Comparison of ENCODE assay signal across 23 cellular contexts in the genomic region with DNA sequence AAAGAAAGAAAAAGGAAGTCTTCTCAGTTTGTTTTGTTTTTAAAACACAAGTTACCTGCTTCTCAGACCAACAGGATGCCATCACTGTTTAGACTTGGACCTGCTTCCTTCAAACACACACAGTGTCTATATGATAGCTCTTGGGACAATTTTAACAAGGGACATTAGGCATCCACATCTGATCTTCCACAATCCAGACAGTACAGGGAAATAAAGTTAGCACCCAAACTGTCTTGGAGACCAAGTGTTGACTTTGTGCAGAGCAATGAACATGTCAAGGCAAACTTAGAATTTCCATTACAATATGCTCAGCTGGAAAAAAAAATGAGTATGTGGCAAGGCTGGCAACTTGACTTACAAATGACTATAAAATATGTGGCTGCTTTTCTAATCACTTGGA.
"Had no signal": no experiment of that assay in that cellular context is flagged by ENCODE, and none has a peak within 500 bp of the region (broad histone marks: within the 10 kb centered on the region; RNA-seq: fewer than 3 reads in every experiment).

No MANE protein-coding gene starts in this region.

- H3K9me3 ChIP-seq: breast epithelium, colonic mucosa, esophagus muscularis mucosa, left lung, neutrophil, pancreas, transverse colon had no signal

- H3K4me1 Mint-ChIP-seq: nephron had no signal

- ATAC-seq: activated T-cell treated with anti-CD3 and anti-CD28 coated beads, Interleukin-2, amount 50 U/mL, for 72 hours; effector memory CD8-positive, alpha-beta T cell; left lung; pancreas; right cardiac atrium; stimulated activated naive CD8-positive, alpha-beta T cell treated with anti-CD3 and anti-CD28 coated beads, Interleukin-15, Interleukin-2, amounts not matched to agents 100 U/mL and 50 U/mL, for 24 hours had no signal

- H3K9me3 Mint-ChIP-seq: effector memory CD8-positive, alpha-beta T cell had no signal

- H3K4me3 Mint-ChIP-seq: activated naive CD8-positive, alpha-beta T cell treated with anti-CD3 and anti-CD28 coated beads for 36 hours; effector memory CD8-positive, alpha-beta T cell; mesothelial cell of epicardium; nephron had no signal

- H3K36me3 ChIP-seq: breast epithelium, colonic mucosa, esophagus muscularis mucosa, left lung, neutrophil, pancreas, transverse colon had no signal

- FAIRE-seq: frontal cortex, urothelium cell line had no signal

- H3K4me1 ChIP-seq: colonic mucosa, left lung had no signal

- H3K4me3 ChIP-seq: breast epithelium, colonic mucosa, dorsolateral prefrontal cortex, esophagus muscularis mucosa, left lung, pancreas, transverse colon had no signal

- DNase-seq: activated effector memory CD4-positive, alpha-beta T cell treated with anti-CD3 and anti-CD28 coated beads, Interleukin-2, amount 50 U/mL, for 16 hours; activated naive CD8-positive, alpha-beta T cell treated with anti-CD3 and anti-CD28 coated beads for 36 hours; activated T-cell treated with anti-CD3 and anti-CD28 coated beads, Interleukin-2, amount 50 U/mL, for 72 hours; amniotic stem cell; colonic mucosa; dorsolateral prefrontal cortex; effector memory CD8-positive, alpha-beta T cell; hippocampal formation; kidney glomerular epithelial cell; left lung; pancreas; right cardiac atrium; stimulated activated CD4-positive, alpha-beta T cell treated with anti-CD3 and anti-CD28 coated beads, Interleukin-4, amount 100 ng/mL, for 24 hours; stimulated activated naive CD8-positive, alpha-beta T cell treated with anti-CD3 and anti-CD28 coated beads, Interleukin-15, Interleukin-2, amounts not matched to agents 100 U/mL and 50 U/mL, for 24 hours; T-helper 9 cell; transverse colon had no signal

- H3K27ac Mint-ChIP-seq: activated naive CD8-positive, alpha-beta T cell treated with anti-CD3 and anti-CD28 coated beads for 36 hours; mesothelial cell of epicardium; nephron had no signal

- H3K27me3 ChIP-seq: breast epithelium, colonic mucosa, dorsolateral prefrontal cortex, esophagus muscularis mucosa, left lung, neutrophil, pancreas, transverse colon had no signal

- H3K27me3 Mint-ChIP-seq: activated naive CD8-positive, alpha-beta T cell treated with anti-CD3 and anti-CD28 coated beads for 36 hours; effector memory CD8-positive, alpha-beta T cell had no signal

- H3K27ac ChIP-seq: breast epithelium, colonic mucosa, esophagus muscularis mucosa, left lung, neutrophil, pancreas, transverse colon had no signal
